Comparison of ENCODE assay signal across 20 cellular contexts in the genomic region with DNA sequence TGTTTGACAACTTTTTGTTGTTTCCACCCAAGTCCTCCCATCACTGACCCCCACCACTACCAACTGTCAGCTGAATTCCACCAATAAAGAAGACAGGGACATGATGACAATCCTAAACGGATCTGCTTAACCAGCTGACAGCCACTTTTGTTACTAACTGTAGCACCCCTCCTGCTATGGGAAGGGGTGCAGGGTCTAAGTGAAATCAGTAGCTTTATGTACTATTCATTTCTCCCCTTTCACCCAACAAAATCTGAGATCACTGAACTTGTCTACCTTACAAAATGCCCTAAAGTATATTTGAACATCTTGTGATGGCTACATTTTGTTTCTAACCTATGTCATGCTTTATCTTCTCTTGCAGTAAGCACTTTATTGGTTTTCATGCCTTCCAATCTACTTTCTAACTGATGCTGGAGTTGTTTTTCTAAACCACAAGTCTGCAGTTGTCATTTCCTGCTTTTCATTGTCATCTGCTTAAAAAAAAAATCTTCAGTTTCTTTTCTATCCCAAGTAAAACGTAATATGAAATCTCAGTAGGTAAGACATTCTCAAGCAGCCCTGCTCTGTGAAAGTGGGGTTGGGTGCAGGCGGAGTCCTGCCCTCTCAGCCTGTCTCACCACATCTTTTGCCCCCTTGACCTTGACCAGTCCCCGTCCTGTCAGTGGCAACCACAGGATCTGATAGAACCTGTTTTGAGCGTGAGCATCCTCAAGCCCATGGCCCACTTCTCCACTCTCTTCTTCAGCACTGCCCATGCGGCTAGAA.
A peak's percentile ranks its signal among the peaks of the same experiment; 100 is the strongest.
DNase-seq lines count a peak whose midpoint lies in the region; ATAC-seq and TF ChIP-seq lines count a peak whose summit lies in the region.
"Had no signal": no experiment of that assay in that cellular context is flagged by ENCODE, and none has a peak within 500 bp of the region (broad histone marks: within the 10 kb centered on the region; RNA-seq: fewer than 3 reads in every experiment).

No MANE protein-coding gene starts in this region.

- H3K27me3 Mint-ChIP-seq in CD8-positive, alpha-beta memory T cell: peaks cover 0 to 2% of the 10 kb centered on the region in 2 donors
- peaks cover 2% of the 10 kb centered on the region for H3K27me3 Mint-ChIP-seq in activated T-helper 1 cell treated with anti-CD3 and anti-CD28 coated beads, Interleukin-12 subunit alpha, Interleukin-12 subunit beta, Interleukin-2, Interleukin-4 antibody, amounts not matched to agents 30 ng/mL and 10 ng/mL and 1 ng/mL, durations not matched to agents 14 hours and 24 hours and 36 hours (ENCODE audit: insufficient read depth)
- no peaks in the 10 kb centered on the region for H3K27me3 Mint-ChIP-seq in naive thymus-derived CD8-positive, alpha-beta T cell
- H3K27me3 Mint-ChIP-seq: progenitor cell of endocrine pancreas had no signal

- H3K9me3 ChIP-seq in CD8-positive, alpha-beta memory T cell (ENCODE audit: low read length): no peaks in the 10 kb centered on the region
- H3K9me3 ChIP-seq in KOPT-K1 (ENCODE audit: insufficient read depth, low read length, poor library complexity, severe bottlenecking) (no peaks in the 10 kb centered on the region), WERI-Rb-1 (ENCODE audit: severe bottlenecking) (no peaks in the 10 kb centered on the region)
- H3K9me3 ChIP-seq: ascending aorta, lower lobe of right lung, SK-N-SH, upper lobe of left lung had no signal

- peak in 2 of 5 donors; percentile 14 to 56 for DNase-seq in CD8-positive, alpha-beta memory T cell
- DNase-seq in activated T-helper 1 cell treated with anti-CD3 and anti-CD28 coated beads, Interleukin-12 subunit alpha, Interleukin-12 subunit beta, Interleukin-2, Interleukin-4 antibody, amounts not matched to agents 30 ng/mL and 10 ng/mL and 1 ng/mL, durations not matched to agents 14 hours and 24 hours and 36 hours (ENCODE audit: low spot score): peak; percentile 4
- DNase-seq in naive thymus-derived CD8-positive, alpha-beta T cell: peak in 5 of 10 donors; percentile 4 to 73 (median 32)
- no peak for DNase-seq in NCI-H774 (lab: John Stamatoyannopoulos, UW)
- DNase-seq in SKM-1 (lab: John Stamatoyannopoulos, UW; ENCODE audit: unreplicated experiment): no peak
- DNase-seq in WERI-Rb-1: no peak
- DNase-seq: cortex of kidney, lower lobe of right lung, NCI-H2081 treated with DMSO at 0.1 percent for 48 hours, SK-N-SH, upper lobe of left lung had no signal

- H3K4me1 ChIP-seq in CD8-positive, alpha-beta memory T cell (ENCODE audit: insufficient read depth, low read length): peaks cover 19% of the 10 kb centered on the region
- H3K4me1 ChIP-seq: lower lobe of right lung, upper lobe of left lung had no signal

- TF ChIP-seq CTCF in WERI-Rb-1 (IDR thresholded peaks at IDR 0.05; ENCODE audit: low read depth, low read length): no peak

- H3K36me3 ChIP-seq in CD8-positive, alpha-beta memory T cell (ENCODE audit: insufficient read depth, low read length): no peaks in the 10 kb centered on the region
- H3K36me3 ChIP-seq in KOPT-K1 (ENCODE audit: insufficient read depth, low read length) (no peaks in the 10 kb centered on the region), WERI-Rb-1 (no peaks in the 10 kb centered on the region)
- H3K36me3 ChIP-seq: ascending aorta, lower lobe of right lung, upper lobe of left lung had no signal

- H3K36me3 Mint-ChIP-seq in CD8-positive, alpha-beta memory T cell: peaks cover 0 to 2% (median 0%) of the 10 kb centered on the region in 3 donors
- peaks cover 3% of the 10 kb centered on the region for H3K36me3 Mint-ChIP-seq in activated T-helper 1 cell treated with anti-CD3 and anti-CD28 coated beads, Interleukin-12 subunit alpha, Interleukin-12 subunit beta, Interleukin-2, Interleukin-4 antibody, amounts not matched to agents 30 ng/mL and 10 ng/mL and 1 ng/mL, durations not matched to agents 14 hours and 24 hours and 36 hours (ENCODE audit: low read depth)
- H3K36me3 Mint-ChIP-seq in naive thymus-derived CD8-positive, alpha-beta T cell: no peaks in the 10 kb centered on the region
- H3K36me3 Mint-ChIP-seq: WTC11 had no signal

- peak; percentile 90 to 91 for ATAC-seq in naive thymus-derived CD8-positive, alpha-beta T cell
- no peak for ATAC-seq in HG02610 (IDR thresholded peaks at IDR 0.05; ENCODE audit: unreplicated experiment)
- ATAC-seq: lower lobe of right lung, Panc1, WTC11 had no signal

- H3K4me3 Mint-ChIP-seq in CD8-positive, alpha-beta memory T cell: peak overlapping the region; percentile 28 to 88 (median 77)
- peak overlapping the region; percentile 58 for H3K4me3 Mint-ChIP-seq in activated T-helper 1 cell treated with anti-CD3 and anti-CD28 coated beads, Interleukin-12 subunit alpha, Interleukin-12 subunit beta, Interleukin-2, Interleukin-4 antibody, amounts not matched to agents 30 ng/mL and 10 ng/mL and 1 ng/mL, durations not matched to agents 14 hours and 24 hours and 36 hours
- H3K4me3 Mint-ChIP-seq in naive thymus-derived CD8-positive, alpha-beta T cell: peak overlapping the region; percentile 65 to 88 (median 76)
- H3K4me3 Mint-ChIP-seq: B cell, WTC11 had no signal

- no peaks in the 10 kb centered on the region for H3K9me3 Mint-ChIP-seq in CD8-positive, alpha-beta memory T cell
- H3K9me3 Mint-ChIP-seq in activated T-helper 1 cell treated with anti-CD3 and anti-CD28 coated beads, Interleukin-12 subunit alpha, Interleukin-12 subunit beta, Interleukin-2, Interleukin-4 antibody, amounts not matched to agents 30 ng/mL and 10 ng/mL and 1 ng/mL, durations not matched to agents 14 hours and 24 hours and 36 hours: peaks cover 3% of the 10 kb centered on the region
- no peaks in the 10 kb centered on the region for H3K9me3 Mint-ChIP-seq in naive thymus-derived CD8-positive, alpha-beta T cell

- no peak overlapping the region for H3K27ac ChIP-seq in CD8-positive, alpha-beta memory T cell (ENCODE audit: low read depth, low read length)
- H3K27ac ChIP-seq in KOPT-K1 (ENCODE audit: low read depth, low read length, poor library complexity, severe bottlenecking) (peak overlapping the region; percentile 62), WERI-Rb-1 (no peak overlapping the region)
- H3K27ac ChIP-seq: ascending aorta, epithelial cell of prostate, lower lobe of right lung, upper lobe of left lung had no signal

- POLR2A ChIA-PET in CD8-positive, alpha-beta memory T cell (lab: Charles Lee): no interaction called here
- POLR2A ChIA-PET in naive thymus-derived CD8-positive, alpha-beta T cell (lab: Charles Lee): no interaction called here

- no peaks in the 10 kb centered on the region for H3K27me3 ChIP-seq in CD8-positive, alpha-beta memory T cell (ENCODE audit: insufficient read depth, low read length, poor library complexity, severe bottlenecking)
- no peaks in the 10 kb centered on the region for H3K27me3 ChIP-seq in WERI-Rb-1 (ENCODE audit: insufficient read depth, low read depth, severe bottlenecking)
- H3K27me3 ChIP-seq: ascending aorta, upper lobe of left lung had no signal

- CTCF ChIA-PET in CD8-positive, alpha-beta memory T cell (lab: Charles Lee): no interaction called here

- H3K27ac Mint-ChIP-seq in CD8-positive, alpha-beta memory T cell: peak overlapping the region; percentile 42 to 91 (median 80)
- peak overlapping the region; percentile 83 for H3K27ac Mint-ChIP-seq in activated T-helper 1 cell treated with anti-CD3 and anti-CD28 coated beads, Interleukin-12 subunit alpha, Interleukin-12 subunit beta, Interleukin-2, Interleukin-4 antibody, amounts not matched to agents 30 ng/mL and 10 ng/mL and 1 ng/mL, durations not matched to agents 14 hours and 24 hours and 36 hours
- peak overlapping the region; percentile 86 to 98 (median 94) for H3K27ac Mint-ChIP-seq in naive thymus-derived CD8-positive, alpha-beta T cell
- H3K27ac Mint-ChIP-seq: B cell, progenitor cell of endocrine pancreas, WTC11 had no signal

- intact Hi-C loops in activated T-helper 1 cell treated with anti-CD3 and anti-CD28 coated beads, Interleukin-12 subunit alpha, Interleukin-12 subunit beta, Interleukin-2, Interleukin-4 antibody, amounts not matched to agents 30 ng/mL and 10 ng/mL and 1 ng/mL, durations not matched to agents 14 hours and 24 hours and 36 hours (cut with micrococcal nuclease): no loop called here

- peak overlapping the region; percentile 5 for H3K4me3 ChIP-seq in CD8-positive, alpha-beta memory T cell (ENCODE audit: low read length)
- no peak overlapping the region for H3K4me3 ChIP-seq in WERI-Rb-1 (ENCODE audit: low read depth, low read length)
- H3K4me3 ChIP-seq: ascending aorta, lower lobe of right lung, smooth muscle cell, upper lobe of left lung had no signal

- peaks cover 13 to 21% (median 21%) of the 10 kb centered on the region in 3 donors for H3K4me1 Mint-ChIP-seq in CD8-positive, alpha-beta memory T cell
- peaks cover 26% of the 10 kb centered on the region for H3K4me1 Mint-ChIP-seq in activated T-helper 1 cell treated with anti-CD3 and anti-CD28 coated beads, Interleukin-12 subunit alpha, Interleukin-12 subunit beta, Interleukin-2, Interleukin-4 antibody, amounts not matched to agents 30 ng/mL and 10 ng/mL and 1 ng/mL, durations not matched to agents 14 hours and 24 hours and 36 hours (ENCODE audit: low read depth)
- H3K4me1 Mint-ChIP-seq in naive thymus-derived CD8-positive, alpha-beta T cell: peaks cover 12 to 24% (median 21%) of the 10 kb centered on the region in 4 donors
